8 cellular contexts compared by ENCODE assay signal in genomic region chr1:25566730-25567341, GRCh38. TPM values are rescaled to one million over a fixed set of nuclear protein-coding genes. Genes with fewer than 3 reads are reported as not detected.
DNase-seq lines count a peak whose midpoint lies in the region; ATAC-seq and TF ChIP-seq lines count a peak whose summit lies in the region.

No MANE protein-coding gene starts in this region.

- no peaks in the 10 kb centered on the region for H3K27me3 Mint-ChIP-seq in CD8-positive, alpha-beta memory T cell

- H3K36me3 Mint-ChIP-seq in CD8-positive, alpha-beta memory T cell = peaks cover 4 to 66% (median 14%) of the 10 kb centered on the region in 3 donors
- H3K36me3 Mint-ChIP-seq in stimulated activated effector memory CD8-positive, alpha-beta T cell treated with anti-CD3 and anti-CD28 coated beads, Interleukin-12 subunit alpha, Interleukin-12 subunit beta, amount 100 ng/mL, for 72 hours = no peaks in the 10 kb centered on the region

- no peaks in the 10 kb centered on the region for H3K79me2 ChIP-seq in PC-9 (ENCODE audit: low read depth)

- no peak for ATAC-seq in stimulated activated effector memory CD8-positive, alpha-beta T cell treated with anti-CD3 and anti-CD28 coated beads, Interleukin-12 subunit alpha, Interleukin-12 subunit beta, amount 100 ng/mL, for 72 hours
- no peak for ATAC-seq in HG03196 (IDR thresholded peaks at IDR 0.05; ENCODE audit: unreplicated experiment)

- CTCF ChIA-PET in CD8-positive, alpha-beta memory T cell (lab: Charles Lee) = interaction anchor here (0.6 to 3.8 kb wide), 8 partner anchors 11 to 381 kb away, joined by 3 to 19 read pairs (median 6); partner anchors contain the start of gene LDLRAP1
- CTCF ChIA-PET in PC-9 (lab: Charles Lee) = interaction anchor here (0.6 kb wide), 1 partner anchor 33 kb away, joined by 8 read pairs; no protein-coding TSS in a partner anchor

- no peaks in the 10 kb centered on the region for H4K20me1 ChIP-seq in PC-9 (ENCODE audit: insufficient read depth)

- POLR2A ChIA-PET in CD8-positive, alpha-beta memory T cell (lab: Charles Lee) = interaction anchor here (1.0 to 3.5 kb wide), 3 partner anchors 10 to 17 kb away, joined by 3 to 13 read pairs (median 10); no protein-coding TSS in a partner anchor
- POLR2A ChIA-PET in PC-9 (lab: Charles Lee; ENCODE audit: unreplicated experiment) = no interaction called here

- peaks cover 25% of the 10 kb centered on the region for H3F3A ChIP-seq in PC-9 (ENCODE audit: insufficient read depth, low read depth)

- BruUV-seq in PC-9 (replicated peaks; lab: Mats Ljungman, UMichigan) = no TSS peak

- H3K4me2 ChIP-seq in PC-9 = peak overlapping the region; percentile 78

- peak in 1 of 5 donors; percentile 74 for DNase-seq in CD8-positive, alpha-beta memory T cell
- DNase-seq in PC-9 (no peak), ecto neural progenitor cell (ENCODE audit: low spot score) (peak; percentile 68), nucleus accumbens (lab: John Stamatoyannopoulos, UW) (peak in 51 of 56 donors; percentile 23 to 86 (median 63)), HT-29 (ENCODE audit: low spot score) (no peak), NCI-H1105 treated with DMSO at 0.1 percent for 48 hours (lab: John Stamatoyannopoulos, UW) (no peak)
- no peak for DNase-seq in stimulated activated effector memory CD8-positive, alpha-beta T cell treated with anti-CD3 and anti-CD28 coated beads, Interleukin-12 subunit alpha, Interleukin-12 subunit beta, amount 100 ng/mL, for 72 hours (ENCODE audit: low spot score in 2 of 2)

- peak overlapping the region in 3 of 8 donors; percentile 47 to 96 (median 95) for H3K27ac Mint-ChIP-seq in CD8-positive, alpha-beta memory T cell
- H3K27ac Mint-ChIP-seq in stimulated activated effector memory CD8-positive, alpha-beta T cell treated with anti-CD3 and anti-CD28 coated beads, Interleukin-12 subunit alpha, Interleukin-12 subunit beta, amount 100 ng/mL, for 72 hours = no peak overlapping the region

- no peaks in the 10 kb centered on the region for H3K9me3 Mint-ChIP-seq in CD8-positive, alpha-beta memory T cell
- H3K9me3 Mint-ChIP-seq in stimulated activated effector memory CD8-positive, alpha-beta T cell treated with anti-CD3 and anti-CD28 coated beads, Interleukin-12 subunit alpha, Interleukin-12 subunit beta, amount 100 ng/mL, for 72 hours = no peaks in the 10 kb centered on the region

- peaks cover 29% of the 10 kb centered on the region for H3K36me3 ChIP-seq in CD8-positive, alpha-beta memory T cell (ENCODE audit: insufficient read depth, low read length)
- no peaks in the 10 kb centered on the region for H3K36me3 ChIP-seq in PC-9 (ENCODE audit: low read depth)

- H3K4me1 Mint-ChIP-seq in CD8-positive, alpha-beta memory T cell = peaks cover 55 to 92% (median 56%) of the 10 kb centered on the region in 3 donors
- H3K4me1 Mint-ChIP-seq in stimulated activated effector memory CD8-positive, alpha-beta T cell treated with anti-CD3 and anti-CD28 coated beads, Interleukin-12 subunit alpha, Interleukin-12 subunit beta, amount 100 ng/mL, for 72 hours = peaks cover 50% of the 10 kb centered on the region

- no peaks in the 10 kb centered on the region for H3K9me2 ChIP-seq in PC-9 (ENCODE audit: insufficient read depth)

- no peak for TF ChIP-seq CTCF in PC-9 (conservative IDR thresholded peaks at IDR 0.05)

- H2AFZ ChIP-seq in PC-9 = no peak overlapping the region

- H3K4me1 ChIP-seq in CD8-positive, alpha-beta memory T cell (ENCODE audit: insufficient read depth, low read length) = peaks cover 81% of the 10 kb centered on the region
- peaks cover 52% of the 10 kb centered on the region for H3K4me1 ChIP-seq in PC-9 (replicated peaks; ENCODE audit: insufficient read depth)

- H3K4me3 ChIP-seq in CD8-positive, alpha-beta memory T cell (ENCODE audit: low read length) = no peak overlapping the region
- no peak overlapping the region for H3K4me3 ChIP-seq in PC-9

- intact Hi-C loops in PC-9 (cut with micrococcal nuclease; ENCODE audit: unreplicated experiment) = loop anchor here (5.0 kb wide), 2 partner anchors 35 to 140 kb away; no protein-coding TSS in a partner anchor

- H3K27me3 ChIP-seq in CD8-positive, alpha-beta memory T cell (ENCODE audit: insufficient read depth, low read length, poor library complexity, severe bottlenecking) = no peaks in the 10 kb centered on the region
- H3K27me3 ChIP-seq in PC-9 (ENCODE audit: insufficient read depth, low read depth) = no peaks in the 10 kb centered on the region

- no peak overlapping the region for H3K27ac ChIP-seq in CD8-positive, alpha-beta memory T cell (ENCODE audit: low read depth, low read length)
- peak overlapping the region; percentile 93 for H3K27ac ChIP-seq in PC-9

- H3K9me3 ChIP-seq in CD8-positive, alpha-beta memory T cell (ENCODE audit: low read length) = no peaks in the 10 kb centered on the region
- H3K9me3 ChIP-seq in PC-9 (ENCODE audit: insufficient read depth, low read depth) = no peaks in the 10 kb centered on the region

- H3K4me3 Mint-ChIP-seq in CD8-positive, alpha-beta memory T cell = peak overlapping the region in 5 of 7 donors; percentile 68 to 86 (median 79)
- no peak overlapping the region for H3K4me3 Mint-ChIP-seq in stimulated activated effector memory CD8-positive, alpha-beta T cell treated with anti-CD3 and anti-CD28 coated beads, Interleukin-12 subunit alpha, Interleukin-12 subunit beta, amount 100 ng/mL, for 72 hours

RNA-seq across cellular contexts. Expression of gene LDLRAP1, which starts 23.4 kb away (rescaled TPM):
- 10 to 100 TPM; 21.1 to 22.0 TPM for total RNA-seq in CD8-positive, alpha-beta memory T cell
- polyA plus RNA-seq in CD8-positive, alpha-beta memory T cell = 302 TPM
- 24.7 and 29.2 TPM in 2 replicates for total RNA-seq in PC-9 (2021)
- 12.4 and 17.2 TPM in 2 replicates for total RNA-seq in HT-29 (2014; rRNA removed; shearing (Covaris generic))

RNA-seq across cellular contexts. Expression of gene MAN1C1, which starts 49.8 kb away (rescaled TPM):
- 1 to 10 TPM; 2.8 to 3.6 TPM for total RNA-seq in CD8-positive, alpha-beta memory T cell
- 5.6 TPM for polyA plus RNA-seq in CD8-positive, alpha-beta memory T cell
- total RNA-seq in PC-9 (2021) = 0.41 and 0.48 TPM in 2 replicates
- total RNA-seq in HT-29 (2014; rRNA removed; shearing (Covaris generic)) = 0.10 and 0.28 TPM in 2 replicates

Comparison
In these comparisons a context has a peak if more than half of its experiments do, and no peak if none do; other contexts are left out.
1. DNase-seq: peak in ecto neural progenitor cell (single experiment) and nucleus accumbens (51 of 56); none in PC-9 (0 of 2), HT-29 (single experiment), NCI-H1105 treated with DMSO at 0.1 percent for 48 hours (single experiment) and stimulated activated effector memory CD8-positive, alpha-beta T cell treated with anti-CD3 and anti-CD28 coated beads, Interleukin-12 subunit alpha, Interleukin-12 subunit beta, amount 100 ng/mL, for 72 hours (0 of 2).